8 cellular contexts compared by ENCODE assay signal in the genomic region with DNA sequence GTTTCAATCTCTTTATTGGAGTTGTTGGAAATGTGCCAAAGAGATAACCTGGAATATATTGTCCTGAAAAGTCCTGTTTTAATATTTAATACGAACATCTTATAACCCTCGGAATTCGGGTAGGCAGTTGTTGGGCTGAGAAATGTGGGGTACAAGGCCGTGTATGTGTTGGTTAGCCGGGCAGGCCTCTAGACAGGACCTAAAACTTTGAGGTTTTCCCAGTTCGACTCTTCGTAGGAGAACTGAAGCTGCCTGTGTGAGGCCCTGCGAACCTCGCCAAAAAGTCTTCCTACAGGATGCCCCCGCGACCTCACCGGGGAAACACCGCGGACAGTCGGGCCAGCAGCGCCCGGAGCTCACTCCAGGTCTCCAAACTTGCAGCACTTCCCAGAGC. TPM values are rescaled to one million over a fixed set of nuclear protein-coding genes. Genes with fewer than 3 reads are reported as not detected.
DNase-seq lines count a peak whose midpoint lies in the region; ATAC-seq and TF ChIP-seq lines count a peak whose summit lies in the region.

No MANE protein-coding gene starts in this region.

- H3K36me3 Mint-ChIP-seq in activated CD4-positive, alpha-beta memory T cell treated with anti-CD3 and anti-CD28 coated beads for 36 hours: no peaks in the 10 kb centered on the region
- peaks cover 0 to 3% (median 0%) of the 10 kb centered on the region in 3 donors for H3K36me3 Mint-ChIP-seq in immature natural killer cell

- H3K4me1 ChIP-seq in ACC112 (ENCODE audit: control insufficient read depth, insufficient read depth, low read length, unreplicated experiment): peaks cover 32% of the 10 kb centered on the region
- peaks cover 14 to 47% of the 10 kb centered on the region in 2 donors for H3K4me1 ChIP-seq in thoracic aorta (ENCODE audit: control insufficient read depth in 1 of 2, low read depth in 2 of 2)

- no peak overlapping the region for H3K27ac Mint-ChIP-seq in activated CD4-positive, alpha-beta memory T cell treated with anti-CD3 and anti-CD28 coated beads for 36 hours
- H3K27ac Mint-ChIP-seq in immature natural killer cell: no peak overlapping the region

- no peaks in the 10 kb centered on the region for H3K27me3 ChIP-seq in ACC112 (ENCODE audit: insufficient read depth, low read length)
- no peaks in the 10 kb centered on the region for H3K27me3 ChIP-seq in thoracic aorta (replicated peaks; ENCODE audit: insufficient read depth)

- CTCF ChIA-PET in activated CD4-positive, alpha-beta memory T cell treated with anti-CD3 and anti-CD28 coated beads for 36 hours (lab: Charles Lee): no interaction called here

- POLR2A ChIA-PET in activated CD4-positive, alpha-beta memory T cell treated with anti-CD3 and anti-CD28 coated beads for 36 hours (lab: Charles Lee): no interaction called here

- peaks cover 26% of the 10 kb centered on the region for H3K79me2 ChIP-seq in ACC112 (ENCODE audit: control insufficient read depth, insufficient read depth, low read length, unreplicated experiment)

- no peaks in the 10 kb centered on the region for H3K9me3 ChIP-seq in thoracic aorta

- peak overlapping the region; percentile 88 for H2AFZ ChIP-seq in ACC112 (ENCODE audit: low read length, unreplicated experiment)

- peak overlapping the region; percentile 92; the same call in 1 of the 2 replicates for H3K27ac ChIP-seq in ACC112 (ENCODE audit: low read depth, low read length)
- H3K27ac ChIP-seq in thoracic aorta: peak overlapping the region; percentile 68 to 82

- TF ChIP-seq CTCF in thoracic aorta (IDR thresholded peaks at IDR 0.05): no peak

- H3K4me3 Mint-ChIP-seq in activated CD4-positive, alpha-beta memory T cell treated with anti-CD3 and anti-CD28 coated beads for 36 hours: peak overlapping the region; percentile 71
- H3K4me3 Mint-ChIP-seq in immature natural killer cell: peak overlapping the region; percentile 78 to 92 (median 82)

- intact Hi-C loops in activated CD4-positive, alpha-beta memory T cell treated with anti-CD3 and anti-CD28 coated beads for 36 hours (cut with micrococcal nuclease): loop anchor here (5.0 to 10.0 kb wide), 2 partner anchors 1084 to 1391 kb away; partner anchors contain the start of gene SMC5

- ATAC-seq in GM21786 (IDR thresholded peaks at IDR 0.05; ENCODE audit: unreplicated experiment): peak; percentile 7
- no peak for ATAC-seq in thoracic aorta (ENCODE audit: insufficient number of reproducible peaks, low FRiP score, low read depth)
- no peak for ATAC-seq in HG03521 (IDR thresholded peaks at IDR 0.05; ENCODE audit: unreplicated experiment)
- no peak for ATAC-seq in GM21825 (IDR thresholded peaks at IDR 0.05; ENCODE audit: unreplicated experiment)

- H3K9me3 Mint-ChIP-seq in activated CD4-positive, alpha-beta memory T cell treated with anti-CD3 and anti-CD28 coated beads for 36 hours: no peaks in the 10 kb centered on the region
- H3K9me3 Mint-ChIP-seq in immature natural killer cell: no peaks in the 10 kb centered on the region

- H3K4me3 ChIP-seq in ACC112 (ENCODE audit: low read depth, low read length) (peak overlapping the region; percentile 89), thoracic aorta (peak overlapping the region; percentile 83)

- DNase-seq in activated CD4-positive, alpha-beta memory T cell treated with anti-CD3 and anti-CD28 coated beads for 36 hours: no peak
- DNase-seq in immature natural killer cell (no peak), thoracic aorta (ENCODE audit: low spot score) (no peak), SHP77 (lab: John Stamatoyannopoulos, UW) (no peak)

- H3K36me3 ChIP-seq in ACC112 (ENCODE audit: insufficient read depth, low read length) (no peaks in the 10 kb centered on the region), thoracic aorta (no peaks in the 10 kb centered on the region)

- peaks cover 36% of the 10 kb centered on the region for H3K27me3 Mint-ChIP-seq in activated CD4-positive, alpha-beta memory T cell treated with anti-CD3 and anti-CD28 coated beads for 36 hours
- H3K27me3 Mint-ChIP-seq in immature natural killer cell (ENCODE audit: low read depth in 3 of 3): peaks cover 5 to 11% (median 6%) of the 10 kb centered on the region in 3 donors

- H3K4me1 Mint-ChIP-seq in activated CD4-positive, alpha-beta memory T cell treated with anti-CD3 and anti-CD28 coated beads for 36 hours (ENCODE audit: low read depth): peaks cover 56% of the 10 kb centered on the region
- peaks cover 31 to 41% of the 10 kb centered on the region in 2 donors for H3K4me1 Mint-ChIP-seq in immature natural killer cell

RNA-seq across cellular contexts. Expression of gene TJP2, which starts 0.6 kb away (rescaled TPM):
- total RNA-seq in activated CD4-positive, alpha-beta memory T cell treated with anti-CD3 and anti-CD28 coated beads for 36 hours: 10 to 100 TPM; 12.9 to 15.3 TPM
- polyA plus RNA-seq in immature natural killer cell: 1 to 10 TPM; 1.5 to 4.9 (median 1.5) TPM
- total RNA-seq in thoracic aorta: 100 to 1,000 TPM; 207 to 226 TPM

Comparison
In these comparisons a context has a peak if more than half of its experiments do, and no peak if none do; other contexts are left out.
1. RNA of gene TJP2, which starts 0.6 kb away (total RNA-seq): 207 to 226 TPM in thoracic aorta; 12.9 to 15.3 TPM in activated CD4-positive, alpha-beta memory T cell treated with anti-CD3 and anti-CD28 coated beads for 36 hours; every median in the first group is over 10 times any median in the second.